8 cellular contexts compared by ENCODE assay signal in genomic region chrX:155070038-155070437, GRCh38. TPM values are rescaled to one million over a fixed set of nuclear protein-coding genes. Genes with fewer than 3 reads are reported as not detected.
DNase-seq lines count a peak whose midpoint lies in the region; ATAC-seq and TF ChIP-seq lines count a peak whose summit lies in the region.

No MANE protein-coding gene starts in this region.

- H3K4me3 Mint-ChIP-seq in WTC11, result peak overlapping the region; percentile 83

- ATAC-seq in WTC11, result no peak

- H3K9me3 ChIP-seq in iPS-15b (ENCODE audit: control insufficient read depth, insufficient read depth, low read length) (no peaks in the 10 kb centered on the region), stomach smooth muscle (ENCODE audit: control insufficient read depth in 2 of 2, low read length in 2 of 2) (no peaks in the 10 kb centered on the region)

- no peaks in the 10 kb centered on the region for H3K9me3 Mint-ChIP-seq in WTC11

- no peak overlapping the region for H3K27ac ChIP-seq in stomach smooth muscle (ENCODE audit: low read length)

- peaks cover 17% of the 10 kb centered on the region for H3K36me3 Mint-ChIP-seq in WTC11

- DNase-seq in NCI-H82 (lab: John Stamatoyannopoulos, UW) (peak; percentile 21), NCI-H82 treated with DMSO at 0.1 percent for 48 hours (lab: John Stamatoyannopoulos, UW; ENCODE audit: unreplicated experiment) (no peak), WTC11 (ENCODE audit: low spot score) (no peak), GM19238 (ENCODE audit: insufficient read length, low spot score) (no peak), NCI-H1092 (lab: John Stamatoyannopoulos, UW) (no peak), putamen (ENCODE audit: low spot score) (no peak)

- H3K36me3 ChIP-seq in iPS-15b (ENCODE audit: control insufficient read depth, insufficient read depth, low read length), result no peaks in the 10 kb centered on the region
- H3K36me3 ChIP-seq in stomach smooth muscle (ENCODE audit: control insufficient read depth in 2 of 2, insufficient read depth in 2 of 2, low read length in 2 of 2), result peaks cover 0 to 3% of the 10 kb centered on the region in 2 donors

- POLR2A ChIA-PET in WTC11 (lab: Charles Lee), result no interaction called here

- no peaks in the 10 kb centered on the region for H3K27me3 Mint-ChIP-seq in WTC11 (ENCODE audit: low read depth)

- H3K27ac Mint-ChIP-seq in WTC11, result peak overlapping the region; percentile 78

- H3K4me3 ChIP-seq in iPS-15b (ENCODE audit: low read depth, low read length) (peak overlapping the region; percentile 61), stomach smooth muscle (ENCODE audit: low read length in 2 of 2) (peak overlapping the region; percentile 72 to 76)

- H3K9ac ChIP-seq in iPS-15b (ENCODE audit: low read depth, low read length), result no peak overlapping the region
- peak overlapping the region; percentile 43 to 86 for H3K9ac ChIP-seq in stomach smooth muscle (ENCODE audit: low read length in 2 of 2)

- H3K4me1 ChIP-seq in iPS-15b (ENCODE audit: control insufficient read depth, insufficient read depth, low read length), result no peaks in the 10 kb centered on the region
- peaks cover 16% of the 10 kb centered on the region for H3K4me1 ChIP-seq in stomach smooth muscle (ENCODE audit: control insufficient read depth, insufficient read depth, low read length)

- H3K4me1 Mint-ChIP-seq in WTC11, result peaks cover 17% of the 10 kb centered on the region

- H3K27me3 ChIP-seq in iPS-15b (ENCODE audit: control insufficient read depth, insufficient read depth, low read length) (no peaks in the 10 kb centered on the region), stomach smooth muscle (ENCODE audit: control insufficient read depth in 1 of 2, insufficient read depth in 2 of 2, low read length in 2 of 2) (no peaks in the 10 kb centered on the region)

- TF ChIP-seq CTCF in WTC11 (IDR thresholded peaks at IDR 0.05), result no peak

- CTCF ChIA-PET in WTC11 (lab: Charles Lee), result no interaction called here

TF ChIP-seq in WTC11, 78 proteins besides CTCF, POLR2A, EP300 and RAD21:
- no peak for TF ChIP-seq ESRRA (CRISPR knock-in tag; IDR thresholded peaks at IDR 0.05; ENCODE audit: borderline replicate concordance)
- no peak for TF ChIP-seq NR1H2 (CRISPR knock-in tag; IDR thresholded peaks at IDR 0.05)
- no peak for TF ChIP-seq EMX1 (CRISPR knock-in tag; IDR thresholded peaks at IDR 0.05)
- TF ChIP-seq ZNF423 (CRISPR knock-in tag; IDR thresholded peaks at IDR 0.05), result no peak
- TF ChIP-seq ZNF138 (CRISPR knock-in tag; conservative IDR thresholded peaks at IDR 0.05), result no peak
- TF ChIP-seq MYBL2 (CRISPR knock-in tag; IDR thresholded peaks at IDR 0.05), result no peak
- no peak for TF ChIP-seq ZNF416 (CRISPR knock-in tag; IDR thresholded peaks at IDR 0.05)
- TF ChIP-seq FOXK1 (CRISPR knock-in tag; IDR thresholded peaks at IDR 0.05), result no peak
- no peak for TF ChIP-seq FOXP4 (CRISPR knock-in tag; IDR thresholded peaks at IDR 0.05)
- TF ChIP-seq TP53 (CRISPR knock-in tag; IDR thresholded peaks at IDR 0.05), result no peak
- no peak for TF ChIP-seq NFATC4 (CRISPR knock-in tag; IDR thresholded peaks at IDR 0.05)

RNA-seq across cellular contexts. Expression of gene CMC4, which starts 0.9 kb away (rescaled TPM):
- 3.0 to 6.4 TPM (median 5.9 TPM) in 3 replicates for total RNA-seq in WTC11 (2021)

RNA-seq across cellular contexts. Expression of gene MTCP1, which starts 0.9 kb away (rescaled TPM):
- 8.6 to 12.8 TPM (median 10.1 TPM) in 3 replicates for total RNA-seq in WTC11 (2021)

RNA-seq across cellular contexts. Expression of gene BRCC3, which starts 1.3 kb away (rescaled TPM):
- total RNA-seq in WTC11 (2021), result 18.5 to 19.6 TPM (median 19.4 TPM) in 3 replicates

RNA-seq across cellular contexts. Expression of gene FUNDC2, which starts 43.4 kb away (rescaled TPM):
- 60.7 to 79.5 TPM (median 73.8 TPM) in 3 replicates for total RNA-seq in WTC11 (2021)

RNA-seq across cellular contexts. Expression of gene F8, which starts 47.5 kb away (rescaled TPM):
- 1.6 to 2.6 TPM (median 2.2 TPM) in 3 replicates for total RNA-seq in WTC11 (2021)
